Comparison of ENCODE assay signal across 15 cellular contexts in the genomic region with DNA sequence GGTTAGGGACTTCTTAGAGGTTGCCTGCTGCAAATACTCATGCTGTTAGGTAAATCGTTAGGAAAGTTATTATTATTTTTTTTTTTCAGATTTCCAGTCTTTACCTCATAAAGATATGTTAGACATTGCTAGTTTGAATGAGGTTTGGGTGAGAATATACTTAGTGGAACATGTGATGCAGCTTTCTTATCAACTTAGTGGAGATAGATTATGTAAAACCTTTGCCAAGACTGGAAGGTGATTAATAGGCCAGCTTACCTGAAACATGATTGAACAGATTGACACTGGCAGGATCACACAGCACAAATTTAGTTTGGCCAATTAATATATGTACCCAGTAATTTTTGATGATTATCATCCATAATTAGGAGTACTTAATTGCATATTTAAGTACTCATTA.
"Had no signal": no experiment of that assay in that cellular context is flagged by ENCODE, and none has a peak within 500 bp of the region (broad histone marks: within the 10 kb centered on the region; RNA-seq: fewer than 3 reads in every experiment).

No MANE protein-coding gene starts in this region.

- H3K27me3 Mint-ChIP-seq: stimulated activated memory B cell treated with anti-CD40 and anti-IgM and Interleukin-4, amounts not matched to agents 10 μg/mL and 1 μg/mL and 100 μg/mL, for 72 hours had no signal

- H3K27ac Mint-ChIP-seq: neural progenitor cell; stimulated activated memory B cell treated with anti-CD40 and anti-IgM and Interleukin-4, amounts not matched to agents 10 μg/mL and 1 μg/mL and 100 μg/mL, for 72 hours had no signal

- H3K36me3 ChIP-seq: gastrocnemius medialis, left lung, neural progenitor cell, right atrium auricular region, transverse colon had no signal

- ATAC-seq: gastrocnemius medialis; left lung; stimulated activated memory B cell treated with anti-CD40 and anti-IgM and Interleukin-4, amounts not matched to agents 10 μg/mL and 1 μg/mL and 100 μg/mL, for 72 hours had no signal

- H3K9me3 ChIP-seq: gastrocnemius medialis, left lung, right atrium auricular region, transverse colon had no signal

- H3K27me3 ChIP-seq: gastrocnemius medialis, left lung, neural progenitor cell, right atrium auricular region, transverse colon had no signal

- H3K4me3 Mint-ChIP-seq: neural progenitor cell; stimulated activated memory B cell treated with anti-CD40 and anti-IgM and Interleukin-4, amounts not matched to agents 10 μg/mL and 1 μg/mL and 100 μg/mL, for 72 hours had no signal

- H3K27ac ChIP-seq: coronary artery, gastrocnemius medialis, left lung, neural progenitor cell, right atrium auricular region, skin epidermis, transverse colon had no signal

- H3K4me3 ChIP-seq: coronary artery, gastrocnemius medialis, left lung, neural progenitor cell, right atrium auricular region, skin epidermis, transverse colon had no signal

- H3K9me3 Mint-ChIP-seq: stimulated activated memory B cell treated with anti-CD40 and anti-IgM and Interleukin-4, amounts not matched to agents 10 μg/mL and 1 μg/mL and 100 μg/mL, for 72 hours had no signal

- DNase-seq: activated CD4-positive, alpha-beta T cell treated with anti-CD3 and anti-CD28 coated beads for 1 hour; activated CD4-positive, alpha-beta T cell treated with anti-CD3 and anti-CD28 coated beads, Interleukin-2, amount 50 U/mL, for 48 hours; activated CD8-positive, alpha-beta memory T cell treated with anti-CD3 and anti-CD28 coated beads, Interleukin-2, amount 50 U/mL, for 48 hours; effector CD4-positive, alpha-beta T cell; gastrocnemius medialis; left lung; mesenchymal stem cell; substantia nigra; T1000; transverse colon had no signal
